Comparison of ENCODE assay signal across 1 cellular context in genomic region chr15:69664572-69665326, GRCh38.
TF ChIP-seq lines count a peak whose summit lies in the region.

No MANE protein-coding gene starts in this region.

TF ChIP-seq in HepG2, 621 proteins besides CTCF, POLR2A, EP300 and RAD21:
- TF ChIP-seq ZNF414 (CRISPR knock-in tag; IDR thresholded peaks at IDR 0.05) (no peak), ZNF644 (CRISPR knock-in tag; IDR thresholded peaks at IDR 0.05; ENCODE audit: low read depth) (no peak), ZNF800 (CRISPR knock-in tag; IDR thresholded peaks at IDR 0.05) (no peak), EZH2 (conservative IDR thresholded peaks at IDR 0.05; ENCODE audit: low read depth, low read length) (0 out of 2 replicates have a peak, but pooled peaks have one; percentile 46), WIZ (CRISPR knock-in tag; IDR thresholded peaks at IDR 0.05) (no peak)
